Comparison of ENCODE assay signal across 19 cellular contexts in genomic region chrX:34813618-34814017, GRCh38.
"Had no signal": no experiment of that assay in that cellular context is flagged by ENCODE, and none has a peak within 500 bp of the region (broad histone marks: within the 10 kb centered on the region; RNA-seq: fewer than 3 reads in every experiment).

No MANE protein-coding gene starts in this region.

- H3K36me3 Mint-ChIP-seq: activated naive CD4-positive, alpha-beta T cell treated with anti-CD3 and anti-CD28 coated beads, Interleukin-2, amount 50 U/mL, for 24 hours; memory B cell; natural killer cell treated with Interleukin-12 subunit alpha and Interleukin-12 subunit beta and Interleukin-15 and Interleukin-18, amount 100 ng/mL, for 72 hours; stimulated activated memory B cell treated with anti-CD40 and anti-IgM and Interleukin-4, amounts not matched to agents 10 μg/mL and 1 μg/mL and 100 μg/mL, for 72 hours had no signal

- H3K36me3 ChIP-seq: heart right ventricle, left lung, prostate gland, right lobe of liver, spleen, transverse colon had no signal

- H3K27ac Mint-ChIP-seq: activated naive CD4-positive, alpha-beta T cell treated with anti-CD3 and anti-CD28 coated beads, Interleukin-2, amount 50 U/mL, for 24 hours; memory B cell; natural killer cell treated with Interleukin-12 subunit alpha and Interleukin-12 subunit beta and Interleukin-15 and Interleukin-18, amount 100 ng/mL, for 72 hours; stimulated activated memory B cell treated with anti-CD40 and anti-IgM and Interleukin-4, amounts not matched to agents 10 μg/mL and 1 μg/mL and 100 μg/mL, for 72 hours; T-helper 2 cell treated with Interferon-gamma antibody and Interleukin-4, amounts not matched to agents 5 μg/mL and 100 μg/mL, for 36 hours had no signal

- DNase-seq: activated effector memory CD4-positive, alpha-beta T cell treated with Interleukin-2 at 50 U/mL for 16 hours; activated T-cell treated with anti-CD3 and anti-CD28 coated beads, Interleukin-2, amount 50 U/mL, for 1 hour; effector CD8-positive, alpha-beta T cell; heart right ventricle; islet precursor cell; left lung; occipital lobe; right lobe of liver; spleen; stimulated activated CD4-positive, alpha-beta T cell treated with anti-CD3 and anti-CD28 coated beads, Interleukin-1b, Interleukin-23, amount 100 ng/mL, for 48 hours; transverse colon had no signal

- H3K9me3 Mint-ChIP-seq: activated naive CD4-positive, alpha-beta T cell treated with anti-CD3 and anti-CD28 coated beads, Interleukin-2, amount 50 U/mL, for 24 hours; natural killer cell treated with Interleukin-12 subunit alpha and Interleukin-12 subunit beta and Interleukin-15 and Interleukin-18, amount 100 ng/mL, for 72 hours had no signal

- H3K9me3 ChIP-seq: left lung, prostate gland, right lobe of liver, transverse colon had no signal

- ATAC-seq: activated CD4-positive, CD25-positive, alpha-beta regulatory T cell treated with anti-CD3 and anti-CD28 coated beads, Interleukin-2, amount 50 U/mL, for 24 hours; heart right ventricle; left lung; natural killer cell treated with Interleukin-12 subunit alpha and Interleukin-12 subunit beta and Interleukin-15 and Interleukin-18, amount 100 ng/mL, for 72 hours; right lobe of liver; stimulated activated memory B cell treated with anti-CD40 and anti-IgM and Interleukin-4, amounts not matched to agents 10 μg/mL and 1 μg/mL and 100 μg/mL, for 72 hours had no signal

- H3K4me3 ChIP-seq: coronary artery, heart right ventricle, left lung, prostate gland, right lobe of liver, spleen, transverse colon had no signal

- H3K27me3 ChIP-seq: heart right ventricle, left lung, right lobe of liver, spleen, transverse colon had no signal

- H3K4me1 Mint-ChIP-seq: activated naive CD4-positive, alpha-beta T cell treated with anti-CD3 and anti-CD28 coated beads, Interleukin-2, amount 50 U/mL, for 24 hours; memory B cell; stimulated activated memory B cell treated with anti-CD40 and anti-IgM and Interleukin-4, amounts not matched to agents 10 μg/mL and 1 μg/mL and 100 μg/mL, for 72 hours had no signal

- H3K4me3 Mint-ChIP-seq: activated naive CD4-positive, alpha-beta T cell treated with anti-CD3 and anti-CD28 coated beads, Interleukin-2, amount 50 U/mL, for 24 hours; memory B cell; natural killer cell treated with Interleukin-12 subunit alpha and Interleukin-12 subunit beta and Interleukin-15 and Interleukin-18, amount 100 ng/mL, for 72 hours; stimulated activated memory B cell treated with anti-CD40 and anti-IgM and Interleukin-4, amounts not matched to agents 10 μg/mL and 1 μg/mL and 100 μg/mL, for 72 hours; T-helper 2 cell treated with Interferon-gamma antibody and Interleukin-4, amounts not matched to agents 5 μg/mL and 100 μg/mL, for 36 hours had no signal

- H3K4me1 ChIP-seq: heart right ventricle, left lung, prostate gland, right lobe of liver, spleen, transverse colon had no signal

- H3K27me3 Mint-ChIP-seq: activated naive CD4-positive, alpha-beta T cell treated with anti-CD3 and anti-CD28 coated beads, Interleukin-2, amount 50 U/mL, for 24 hours; memory B cell; stimulated activated memory B cell treated with anti-CD40 and anti-IgM and Interleukin-4, amounts not matched to agents 10 μg/mL and 1 μg/mL and 100 μg/mL, for 72 hours had no signal

- H3K27ac ChIP-seq: coronary artery, heart right ventricle, left lung, prostate gland, right lobe of liver, spleen, transverse colon had no signal
